ENCODE assay signal across 9 cellular contexts in the genomic region with DNA sequence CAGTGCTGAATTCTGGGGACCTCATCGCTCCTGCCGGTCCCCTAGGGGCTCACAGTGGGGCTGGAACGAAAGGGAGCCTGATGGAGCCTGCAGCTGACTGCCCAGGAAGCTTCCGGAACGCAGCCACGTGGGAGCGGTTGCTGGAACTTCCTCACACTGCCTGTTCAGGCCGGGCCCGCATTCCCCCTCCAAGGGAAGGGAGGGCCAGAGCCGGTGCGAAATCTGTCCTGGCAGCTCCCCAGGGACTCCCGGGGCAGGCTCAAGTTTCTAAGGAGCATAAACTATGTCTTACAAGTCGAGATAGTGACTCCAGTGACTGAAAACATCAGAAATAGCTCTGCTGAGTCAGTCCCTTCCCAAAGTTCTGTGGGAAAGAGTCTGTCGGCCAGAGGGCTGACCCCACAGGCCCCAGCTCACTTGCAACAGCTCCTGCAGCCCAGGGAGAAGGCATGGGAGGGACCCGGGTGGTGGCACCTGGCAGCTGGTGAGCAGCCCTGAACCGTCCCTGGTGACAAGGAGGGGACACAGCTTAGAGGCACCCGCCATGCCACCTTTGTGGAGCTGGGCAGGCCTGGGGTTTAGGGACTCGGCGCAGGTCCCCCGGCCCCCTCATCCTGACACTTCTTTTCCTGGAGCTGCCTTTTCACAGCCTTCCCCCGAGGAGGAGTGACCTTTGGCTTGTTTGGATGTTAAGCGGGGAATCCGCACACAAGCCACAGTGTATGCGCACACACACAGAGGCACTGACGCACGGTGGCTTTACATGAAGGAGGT. TPM values are rescaled to one million over a fixed set of nuclear protein-coding genes. Genes with fewer than 3 reads are reported as not detected.
A peak's percentile ranks its signal among the peaks of the same experiment; 100 is the strongest.
DNase-seq lines count a peak whose midpoint lies in the region; ATAC-seq and TF ChIP-seq lines count a peak whose summit lies in the region.
"Had no signal": no experiment of that assay in that cellular context is flagged by ENCODE, and none has a peak within 500 bp of the region (broad histone marks: within the 10 kb centered on the region; RNA-seq: fewer than 3 reads in every experiment).

No MANE protein-coding gene starts in this region.

- H3K27ac ChIP-seq in BLaER1 treated with 17β-estradiol and CSF1 and Interleukin-3, amounts not matched to agents 10 nM and 100 nM, result peak overlapping the region; percentile 63 to 94 (median 84); a peak in 21 of 22 replicates
- peak overlapping the region in 2 of 4 donors; percentile 55 to 62 for H3K27ac ChIP-seq in Peyer's patch

- TF ChIP-seq POLR2A in Peyer's patch (IDR thresholded peaks at IDR 0.05), result no peak

- peaks cover 0 to 49% (median 7%) of the 10 kb centered on the region in 11 experiments; a peak in 10 of 22 replicates for H3K9me3 ChIP-seq in BLaER1 treated with 17β-estradiol and CSF1 and Interleukin-3, amounts not matched to agents 10 nM and 100 nM (replicated peaks in 1 of 11)
- H3K9me3 ChIP-seq in Peyer's patch, result peaks cover 0 to 6% (median 2%) of the 10 kb centered on the region in 4 donors

- H3K4me1 ChIP-seq in BLaER1 treated with 17β-estradiol and CSF1 and Interleukin-3, amounts not matched to agents 10 nM and 100 nM, result peaks cover 30 to 44% (median 36%) of the 10 kb centered on the region in 10 experiments
- peaks cover 0 to 5% (median 0%) of the 10 kb centered on the region in 4 donors for H3K4me1 ChIP-seq in Peyer's patch

- H3K36me3 ChIP-seq in BLaER1 treated with 17β-estradiol and CSF1 and Interleukin-3, amounts not matched to agents 10 nM and 100 nM, result no peaks in the 10 kb centered on the region
- no peaks in the 10 kb centered on the region for H3K36me3 ChIP-seq in Peyer's patch

- peak overlapping the region; percentile 3 to 76 (median 69); a peak in 19 of 22 replicates for H3K9ac ChIP-seq in BLaER1 treated with 17β-estradiol and CSF1 and Interleukin-3, amounts not matched to agents 10 nM and 100 nM

- peak; percentile 59 for ATAC-seq in omental fat pad (ENCODE audit: low FRiP score)
- ATAC-seq in HG03457 (IDR thresholded peaks at IDR 0.05; ENCODE audit: unreplicated experiment), result no peak
- ATAC-seq in HG02763 (IDR thresholded peaks at IDR 0.05; ENCODE audit: unreplicated experiment), result no peak
- ATAC-seq: GM12878 had no signal

- TF ChIP-seq CTCF in Peyer's patch (IDR thresholded peaks at IDR 0.05) (no peak), fibroblast of villous mesenchyme (IDR thresholded peaks at IDR 0.05; ENCODE audit: insufficient read depth, low read depth, low read length) (no peak), omental fat pad (IDR thresholded peaks at IDR 0.05) (no peak)

- peak overlapping the region; percentile 79 to 97 (median 88) for H3K4me2 ChIP-seq in BLaER1 treated with 17β-estradiol and CSF1 and Interleukin-3, amounts not matched to agents 10 nM and 100 nM

- peak overlapping the region in 3 of 10 experiments; percentile 14 to 42 (median 19); a peak in 1 of 20 replicates for H3K4me3 ChIP-seq in BLaER1 treated with 17β-estradiol and CSF1 and Interleukin-3, amounts not matched to agents 10 nM and 100 nM
- no peak overlapping the region for H3K4me3 ChIP-seq in Peyer's patch
- no peak overlapping the region for H3K4me3 ChIP-seq in fibroblast of villous mesenchyme (ENCODE audit: low read depth, low read length)
- H3K4me3 ChIP-seq: GM12878 had no signal

- DNase-seq in Peyer's patch (peak in 2 of 3 donors; percentile 51 to 55), fibroblast of villous mesenchyme (ENCODE audit: low read depth) (peak; percentile 99), omental fat pad (ENCODE audit: low spot score) (peak; percentile 20), SKM-1 treated with dmso at 0.1 percent for 144 hours (lab: John Stamatoyannopoulos, UW; ENCODE audit: unreplicated experiment) (no peak), NCI-H1092 (lab: John Stamatoyannopoulos, UW) (no peak)

- H3K27me3 ChIP-seq in BLaER1 treated with 17β-estradiol and CSF1 and Interleukin-3, amounts not matched to agents 10 nM and 100 nM, result no peaks in the 10 kb centered on the region
- H3K27me3 ChIP-seq in Peyer's patch, result no peaks in the 10 kb centered on the region

- H4K20me1 ChIP-seq in BLaER1 treated with 17β-estradiol and CSF1 and Interleukin-3, amounts not matched to agents 10 nM and 100 nM, result no peaks in the 10 kb centered on the region; a peak in 1 of 22 replicates

RNA-seq across cellular contexts. Expression of a gene that starts 47.6 kb away (rescaled TPM):
- total RNA-seq in Peyer's patch (10 to 100 TPM in 3 of 4 donors, 1 to 10 TPM in 1; 5.8 to 97.8 (median 59.4) TPM), fibroblast of villous mesenchyme (43.2 and 86.7 TPM in 2 replicates), omental fat pad (10 to 100 TPM in 1 of 4 donors, 1 to 10 TPM in 3; 7.0 to 23.7 (median 8.8) TPM)

Comparison
In these comparisons a context has a peak if more than half of its experiments do, and no peak if none do; other contexts are left out.
1. DNase-seq: peak in Peyer's patch (2 of 3), fibroblast of villous mesenchyme (single experiment) and omental fat pad (single experiment); none in SKM-1 treated with dmso at 0.1 percent for 144 hours (single experiment) and NCI-H1092 (single experiment).